27 cellular contexts compared by ENCODE assay signal in the genomic region with DNA sequence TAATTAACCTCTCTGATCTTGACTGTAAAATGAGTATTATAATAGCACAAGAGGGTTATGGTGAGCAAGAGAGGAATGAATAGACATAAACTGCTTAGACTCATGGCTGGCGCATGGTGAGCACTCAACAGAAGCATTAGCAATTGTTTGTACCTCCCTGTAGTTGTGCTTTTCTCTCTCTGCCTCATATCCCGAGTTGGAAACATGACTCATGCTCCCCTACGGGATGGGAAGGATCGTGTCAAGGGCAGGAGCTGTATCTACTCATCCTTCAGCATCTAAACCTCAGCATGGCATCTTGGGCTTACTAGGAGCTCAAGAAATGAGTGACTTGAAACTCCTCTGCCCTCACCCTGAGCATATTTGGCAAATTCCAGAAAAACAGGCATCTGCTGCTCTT.
DNase-seq lines count a peak whose midpoint lies in the region; ATAC-seq and TF ChIP-seq lines count a peak whose summit lies in the region.
"Had no signal": no experiment of that assay in that cellular context is flagged by ENCODE, and none has a peak within 500 bp of the region (broad histone marks: within the 10 kb centered on the region; RNA-seq: fewer than 3 reads in every experiment).

No MANE protein-coding gene starts in this region.

- intact Hi-C loops in heart left ventricle (cut with DNase I) (no loop called here), right cardiac atrium (cut with DNase I) (no loop called here), esophagus muscularis mucosa (cut with DNase I) (no loop called here)

- no peak for TF ChIP-seq CTCF in heart left ventricle (IDR thresholded peaks at IDR 0.05)
- TF ChIP-seq CTCF in foreskin fibroblast (IDR thresholded peaks at IDR 0.05; ENCODE audit: low read depth, low read length): no peak
- TF ChIP-seq CTCF in esophagus muscularis mucosa (IDR thresholded peaks at IDR 0.05): no peak

- H3K27me3 ChIP-seq in heart left ventricle (no peaks in the 10 kb centered on the region), right cardiac atrium (ENCODE audit: control insufficient read depth, insufficient read depth) (no peaks in the 10 kb centered on the region), esophagus muscularis mucosa (no peaks in the 10 kb centered on the region)

- H3K4me3 ChIP-seq in heart left ventricle (no peak overlapping the region), right cardiac atrium (ENCODE audit: low read length) (no peak overlapping the region), foreskin fibroblast (ENCODE audit: low read depth in 1 of 2, low read length in 2 of 2) (no peak overlapping the region), esophagus muscularis mucosa (no peak overlapping the region)

- TF ChIP-seq EP300 in esophagus muscularis mucosa (IDR thresholded peaks at IDR 0.05): no peak

- TF ChIP-seq POLR2A in heart left ventricle (IDR thresholded peaks at IDR 0.05): no peak
- TF ChIP-seq POLR2A in esophagus muscularis mucosa (IDR thresholded peaks at IDR 0.05; ENCODE audit: low read depth): no peak

- H3K27ac ChIP-seq in heart left ventricle (no peak overlapping the region), right cardiac atrium (ENCODE audit: low read length) (no peak overlapping the region), esophagus muscularis mucosa (replicated peaks in 1 of 4) (no peak overlapping the region)
- H3K27ac ChIP-seq: 22Rv1, parathyroid adenoma had no signal

- 62 to 74% (median 69%) methylated on average over 4 of the region's 4 CpGs for WGBS in heart left ventricle, 4 donors
- 63% methylated on average over 4 of the region's 4 CpGs for WGBS in right cardiac atrium
- WGBS in esophagus muscularis mucosa: 54% methylated on average over 4 of the region's 4 CpGs

- H3K9me3 ChIP-seq in heart left ventricle: peaks cover 0 to 6% (median 0%) of the 10 kb centered on the region in 12 donors
- no peaks in the 10 kb centered on the region for H3K9me3 ChIP-seq in right cardiac atrium (ENCODE audit: control insufficient read depth, low read length)
- H3K9me3 ChIP-seq in esophagus muscularis mucosa: no peaks in the 10 kb centered on the region

- ATAC-seq in heart left ventricle: peak in 3 of 4 donors; percentile 50 to 63 (median 56)
- no peak for ATAC-seq in right cardiac atrium
- no peak for ATAC-seq in HG02981 (IDR thresholded peaks at IDR 0.05; ENCODE audit: unreplicated experiment)
- ATAC-seq in HG03135 (IDR thresholded peaks at IDR 0.05; ENCODE audit: unreplicated experiment): no peak
- ATAC-seq: activated CD4-positive, alpha-beta T cell treated with anti-CD3 and anti-CD28 coated beads for 36 hours; sciatic nerve had no signal

- no peaks in the 10 kb centered on the region for H3K4me1 ChIP-seq in heart left ventricle
- H3K4me1 ChIP-seq in right cardiac atrium (ENCODE audit: control insufficient read depth, insufficient read depth, low read length): no peaks in the 10 kb centered on the region
- H3K4me1 ChIP-seq in esophagus muscularis mucosa: peaks cover 0 to 13% (median 7%) of the 10 kb centered on the region in 4 donors
- H3K4me1 ChIP-seq: parathyroid adenoma had no signal

- DNase-seq in heart left ventricle (no peak), right cardiac atrium (no peak), T1000 (lab: John Stamatoyannopoulos, UW) (peak; percentile 46), foreskin fibroblast (peak; percentile 1 to 41), esophagus muscularis mucosa (ENCODE audit: extremely low spot score) (no peak), COLO668 (lab: John Stamatoyannopoulos, UW; ENCODE audit: unreplicated experiment) (no peak)
- DNase-seq: activated CD4-positive, alpha-beta T cell treated with anti-CD3 and anti-CD28 coated beads for 36 hours; caudate nucleus; DMS153; erythroblast; H7; Karpas-422; left cardiac atrium; NCI-H1092; NCI-H1930; NCI-H226; NCI-H82; nephron progenitor cell; OCI-M1; Right ventricle myocardium superior; stimulated activated CD4-positive, alpha-beta T cell treated with anti-CD3 and anti-CD28 coated beads, Interleukin-2, amount 100 ng/mL, for 24 hours; stimulated activated naive CD4-positive, alpha-beta T cell had no signal

- H3K36me3 ChIP-seq in heart left ventricle (no peaks in the 10 kb centered on the region), esophagus muscularis mucosa (no peaks in the 10 kb centered on the region)

Comparison
In these comparisons a context has a peak if more than half of its experiments do, and no peak if none do; other contexts are left out.
1. ATAC-seq: peak in heart left ventricle (3 of 4); none in right cardiac atrium (0 of 2), HG02981 (single experiment) and HG03135 (single experiment).
2. DNase-seq: peak in T1000 (single experiment) and foreskin fibroblast (2 of 2); none in heart left ventricle (0 of 5), right cardiac atrium (0 of 3), esophagus muscularis mucosa (single experiment) and COLO668 (single experiment).